In genomic region chr12:124174949-124175348, GRCh38 we compare ENCODE assay signal across 30 cellular contexts.
DNase-seq lines count a peak whose midpoint lies in the region; ATAC-seq and TF ChIP-seq lines count a peak whose summit lies in the region.
"Had no signal": no experiment of that assay in that cellular context is flagged by ENCODE, and none has a peak within 500 bp of the region (broad histone marks: within the 10 kb centered on the region; RNA-seq: fewer than 3 reads in every experiment).

No MANE protein-coding gene starts in this region.

- no peaks in the 10 kb centered on the region for H3K36me3 Mint-ChIP-seq in chondrocyte (ENCODE audit: low read depth)
- H3K36me3 Mint-ChIP-seq in activated T-helper 17 cell treated with anti-CD3 and anti-CD28 coated beads, Interleukin-2, amount 50 U/mL, for 72 hours (ENCODE audit: low read depth), result no peaks in the 10 kb centered on the region
- H3K36me3 Mint-ChIP-seq: activated naive CD8-positive, alpha-beta T cell treated with anti-CD3 and anti-CD28 coated beads, Interleukin-2, amount 10 ng/mL, durations not matched to agents 7 days and 5 days had no signal

- no peak overlapping the region for H2BK5ac ChIP-seq in mesenchymal stem cell (ENCODE audit: low read depth, low read length, poor library complexity, severe bottlenecking)

- no peak overlapping the region for H3K14ac ChIP-seq in mesenchymal stem cell (ENCODE audit: low read length in 2 of 2)

- H2BK120ac ChIP-seq in mesenchymal stem cell (ENCODE audit: low read depth, low read length), result no peak overlapping the region

- H3K18ac ChIP-seq in mesenchymal stem cell (ENCODE audit: low read depth in 1 of 2, low read length in 2 of 2), result no peak overlapping the region

- H3K27me3 Mint-ChIP-seq in chondrocyte (ENCODE audit: low read depth), result peaks cover 1% of the 10 kb centered on the region
- peaks cover 22% of the 10 kb centered on the region for H3K27me3 Mint-ChIP-seq in activated T-helper 17 cell treated with anti-CD3 and anti-CD28 coated beads, Interleukin-2, amount 50 U/mL, for 72 hours

- no peak overlapping the region for H3K9ac ChIP-seq in mesenchymal stem cell (ENCODE audit: low read length)
- H3K9ac ChIP-seq: neural progenitor cell had no signal

- ATAC-seq in activated T-helper 17 cell treated with anti-CD3 and anti-CD28 coated beads, Interleukin-2, amount 50 U/mL, for 72 hours (replicated peaks), result no peak
- ATAC-seq: esophagus mucosa, gastrocnemius medialis had no signal

- H2BK12ac ChIP-seq in mesenchymal stem cell (ENCODE audit: low read length in 2 of 2), result no peak overlapping the region

- DNase-seq in GM04503 (ENCODE audit: low read depth) (peak; percentile 50), chondrocyte (ENCODE audit: low spot score) (no peak), mesenchymal stem cell (peak; percentile 4), spleen (no peak), RPMI8226 (no peak), NCI-H187 (lab: John Stamatoyannopoulos, UW) (no peak)
- DNase-seq: activated CD4-positive, CD25-positive, alpha-beta regulatory T cell; activated gamma-delta T cell treated with Interleukin-2 at 50 U/mL for 16 hours; activated naive CD8-positive, alpha-beta T cell treated with anti-CD3 and anti-CD28 coated beads, Interleukin-2, amount 10 ng/mL, durations not matched to agents 7 days and 5 days; activated T-cell treated with anti-CD3 and anti-CD28 coated beads, Interleukin-2, amount 50 U/mL, for 24 hours; central memory CD4-positive, alpha-beta T cell; COR-L47; endodermal cell; gastrocnemius medialis; GOT3; IMR-90; mammary epithelial cell; NCI-H1048; NCI-H2171; NCI-H510A; stimulated activated CD4-positive, alpha-beta T cell treated with anti-CD3 and anti-CD28 coated beads, Interleukin-12 subunit alpha, Interleukin-12 subunit beta, amount 100 ng/mL, for 4 hours; stimulated activated CD4-positive, alpha-beta T cell treated with anti-CD3 and anti-CD28 coated beads, Interleukin-2, amount 100 ng/mL, for 48 hours had no signal

- no peak overlapping the region for H2BK15ac ChIP-seq in mesenchymal stem cell (ENCODE audit: low read depth, poor library complexity, severe bottlenecking)

- H2AFZ ChIP-seq in mesenchymal stem cell (ENCODE audit: low read depth, low read length), result no peak overlapping the region
- H2AFZ ChIP-seq: neural progenitor cell had no signal

- H3K9me3 ChIP-seq in mesenchymal stem cell (ENCODE audit: control insufficient read depth, low read length) (no peaks in the 10 kb centered on the region), spleen (no peaks in the 10 kb centered on the region)
- H3K9me3 ChIP-seq: gastrocnemius medialis, right atrium auricular region, tibial nerve had no signal

- no peak overlapping the region for H3K4me3 Mint-ChIP-seq in chondrocyte (ENCODE audit: unreplicated experiment)
- H3K4me3 Mint-ChIP-seq in activated T-helper 17 cell treated with anti-CD3 and anti-CD28 coated beads, Interleukin-2, amount 50 U/mL, for 72 hours, result no peak overlapping the region
- H3K4me3 Mint-ChIP-seq: activated naive CD8-positive, alpha-beta T cell treated with anti-CD3 and anti-CD28 coated beads, Interleukin-2, amount 10 ng/mL, durations not matched to agents 7 days and 5 days; activated T-cell treated with anti-CD3 and anti-CD28 coated beads, Interleukin-2, amount 50 U/mL, for 24 hours; dendritic cell treated with granulocyte-macrophage colony-stimulating factor and Interleukin-4, amounts not matched to agents 40 ng/mL and 50 ng/mL, for 4 days; endodermal cell; neural progenitor cell; T-helper 1 cell treated with Interleukin-12 subunit alpha and Interleukin-12 subunit beta and Interleukin-4 antibody, amounts not matched to agents 30 μg/mL and 1 μg/mL, for 36 hours had no signal

- H3K4me1 ChIP-seq in mesenchymal stem cell (ENCODE audit: control insufficient read depth, insufficient read depth, low read depth, low read length) (peaks cover 15% of the 10 kb centered on the region), spleen (no peaks in the 10 kb centered on the region)
- H3K4me1 ChIP-seq: neural progenitor cell had no signal

- no peaks in the 10 kb centered on the region for H3K9me3 Mint-ChIP-seq in chondrocyte (ENCODE audit: low read depth)
- no peaks in the 10 kb centered on the region for H3K9me3 Mint-ChIP-seq in activated T-helper 17 cell treated with anti-CD3 and anti-CD28 coated beads, Interleukin-2, amount 50 U/mL, for 72 hours
- H3K9me3 Mint-ChIP-seq: activated naive CD8-positive, alpha-beta T cell treated with anti-CD3 and anti-CD28 coated beads, Interleukin-2, amount 10 ng/mL, durations not matched to agents 7 days and 5 days; activated T-cell treated with anti-CD3 and anti-CD28 coated beads, Interleukin-2, amount 50 U/mL, for 24 hours; dendritic cell treated with granulocyte-macrophage colony-stimulating factor and Interleukin-4, amounts not matched to agents 40 ng/mL and 50 ng/mL, for 4 days; T-helper 1 cell treated with Interleukin-12 subunit alpha and Interleukin-12 subunit beta and Interleukin-4 antibody, amounts not matched to agents 30 μg/mL and 1 μg/mL, for 36 hours had no signal

- intact Hi-C loops in spleen (cut with DNase I; ENCODE audit: low total_unique reads), result no loop called here

- no peaks in the 10 kb centered on the region for H3K79me1 ChIP-seq in mesenchymal stem cell (replicated peaks; ENCODE audit: low read length, poor library complexity, severe bottlenecking)

- no peak overlapping the region for H3K4ac ChIP-seq in mesenchymal stem cell (ENCODE audit: low read depth in 1 of 2, low read length in 2 of 2)

- H3K27ac ChIP-seq in mesenchymal stem cell (ENCODE audit: low read length, poor library complexity, severe bottlenecking), result peak overlapping the region; percentile 29
- peak overlapping the region in 5 of 8 donors; percentile 14 to 59 (median 36) for H3K27ac ChIP-seq in spleen
- H3K27ac ChIP-seq: gastrocnemius medialis, neural progenitor cell, right atrium auricular region, SK-N-MC had no signal

- TF ChIP-seq POLR2A in spleen (IDR thresholded peaks at IDR 0.05), result no peak

- no peak overlapping the region for H4K8ac ChIP-seq in mesenchymal stem cell (ENCODE audit: low read length)

- H3K4me3 ChIP-seq in mesenchymal stem cell (ENCODE audit: insufficient read depth in 1 of 2, low read depth in 1 of 2, low read length in 2 of 2) (no peak overlapping the region), spleen (no peak overlapping the region)
- H3K4me3 ChIP-seq: gastrocnemius medialis, neural progenitor cell, right atrium auricular region, tibial nerve had no signal

- no peak overlapping the region for H3K23ac ChIP-seq in mesenchymal stem cell (ENCODE audit: low read length in 2 of 2)

- H3K27me3 ChIP-seq in mesenchymal stem cell (ENCODE audit: control insufficient read depth in 1 of 2, insufficient read depth in 1 of 2, low read length in 2 of 2) (peaks cover 0 to 21% of the 10 kb centered on the region in 2 experiments), spleen (replicated peaks in 1 of 7) (peaks cover 0 to 3% (median 0%) of the 10 kb centered on the region in 7 donors)
- H3K27me3 ChIP-seq: gastrocnemius medialis, neural progenitor cell, right atrium auricular region, tibial nerve had no signal

- WGBS in mesenchymal stem cell, result 76% methylated on average over 4 of the region's 4 CpGs
- WGBS in spleen, 5 donors, result 72 to 86% (median 75%) methylated on average over 4 of the region's 4 CpGs

- no peak for TF ChIP-seq CTCF in chondrocyte (IDR thresholded peaks at IDR 0.05)
- TF ChIP-seq CTCF in spleen (IDR thresholded peaks at IDR 0.05 in 8 of 11, conservative IDR thresholded peaks at IDR 0.05 in 3 of 11), result no peak

- H2AK5ac ChIP-seq in mesenchymal stem cell (ENCODE audit: low read length, severe bottlenecking), result peak overlapping the region; percentile 5

- H3K4me2 ChIP-seq in mesenchymal stem cell (ENCODE audit: low read length, poor library complexity, severe bottlenecking), result no peak overlapping the region
- H3K4me2 ChIP-seq: neural progenitor cell had no signal

- H3K4me1 Mint-ChIP-seq in chondrocyte (ENCODE audit: low read depth), result peaks cover 46% of the 10 kb centered on the region
- no peaks in the 10 kb centered on the region for H3K4me1 Mint-ChIP-seq in activated T-helper 17 cell treated with anti-CD3 and anti-CD28 coated beads, Interleukin-2, amount 50 U/mL, for 72 hours

- no peak overlapping the region for H4K91ac ChIP-seq in mesenchymal stem cell (ENCODE audit: low read length)

- H3K36me3 ChIP-seq in mesenchymal stem cell (ENCODE audit: control insufficient read depth in 1 of 2, insufficient read depth in 2 of 2, low read depth in 1 of 2, low read length in 2 of 2), result no peaks in the 10 kb centered on the region
- no peaks in the 10 kb centered on the region for H3K36me3 ChIP-seq in spleen
- H3K36me3 ChIP-seq: gastrocnemius medialis, neural progenitor cell, right atrium auricular region, tibial nerve had no signal

- peak overlapping the region; percentile 34 for H3K27ac Mint-ChIP-seq in chondrocyte (ENCODE audit: unreplicated experiment)
- H3K27ac Mint-ChIP-seq in activated T-helper 17 cell treated with anti-CD3 and anti-CD28 coated beads, Interleukin-2, amount 50 U/mL, for 72 hours, result no peak overlapping the region
- H3K27ac Mint-ChIP-seq: activated naive CD8-positive, alpha-beta T cell treated with anti-CD3 and anti-CD28 coated beads, Interleukin-2, amount 10 ng/mL, durations not matched to agents 7 days and 5 days; activated T-cell treated with anti-CD3 and anti-CD28 coated beads, Interleukin-2, amount 50 U/mL, for 24 hours; dendritic cell treated with granulocyte-macrophage colony-stimulating factor and Interleukin-4, amounts not matched to agents 40 ng/mL and 50 ng/mL, for 4 days; endodermal cell; neural progenitor cell; T-helper 1 cell treated with Interleukin-12 subunit alpha and Interleukin-12 subunit beta and Interleukin-4 antibody, amounts not matched to agents 30 μg/mL and 1 μg/mL, for 36 hours had no signal

Comparison
In these comparisons a context has a peak if more than half of its experiments do, and no peak if none do; other contexts are left out.
1. DNase-seq: peak in GM04503 (single experiment) and mesenchymal stem cell (single experiment); none in chondrocyte (single experiment), spleen (single experiment), RPMI8226 (single experiment) and NCI-H187 (0 of 2).